In genomic region chr1:212873518-212873917, GRCh38 we compare ENCODE assay signal across 15 cellular contexts. TPM values are rescaled to one million over a fixed set of nuclear protein-coding genes. Genes with fewer than 3 reads are reported as not detected.
DNase-seq lines count a peak whose midpoint lies in the region; ATAC-seq and TF ChIP-seq lines count a peak whose summit lies in the region.
"Had no signal": no experiment of that assay in that cellular context is flagged by ENCODE, and none has a peak within 500 bp of the region (broad histone marks: within the 10 kb centered on the region; RNA-seq: fewer than 3 reads in every experiment).

No MANE protein-coding gene starts in this region.

- H3K27ac Mint-ChIP-seq in activated T-cell treated with anti-CD3 and anti-CD28 coated beads, Interleukin-2, amount 50 U/mL, for 72 hours: peak overlapping the region; percentile 48
- no peak overlapping the region for H3K27ac Mint-ChIP-seq in activated T-helper 17 cell treated with anti-CD3 and anti-CD28 coated beads, Interleukin-2, amount 50 U/mL, for 72 hours
- H3K27ac Mint-ChIP-seq: activated T-helper 2 cell treated with anti-CD3 and anti-CD28 coated beads, Interferon-gamma antibody, Interleukin-2, Interleukin-4, amounts not matched to agents 10 μg/mL and 5 μg/mL and 100 μg/mL, durations not matched to agents 14 hours and 24 hours and 36 hours; brain had no signal

- no peaks in the 10 kb centered on the region for H3K4me1 Mint-ChIP-seq in activated T-cell treated with anti-CD3 and anti-CD28 coated beads, Interleukin-2, amount 50 U/mL, for 72 hours (ENCODE audit: low read depth)
- H3K4me1 Mint-ChIP-seq in activated T-helper 17 cell treated with anti-CD3 and anti-CD28 coated beads, Interleukin-2, amount 50 U/mL, for 72 hours: no peaks in the 10 kb centered on the region
- H3K4me1 Mint-ChIP-seq: brain had no signal

- no peak overlapping the region for H3K4me3 ChIP-seq in upper lobe of right lung
- H3K4me3 ChIP-seq: thoracic aorta had no signal

- intact Hi-C loops in upper lobe of right lung (cut with DNase I): no loop called here

- TF ChIP-seq CTCF in upper lobe of right lung (IDR thresholded peaks at IDR 0.05): no peak

- no peak for DNase-seq in activated T-cell treated with anti-CD3 and anti-CD28 coated beads, Interleukin-2, amount 50 U/mL, for 72 hours
- DNase-seq in activated T-cell treated with anti-CD3 and anti-CD28 coated beads, Interleukin-2, amount 50 U/mL, for 48 hours: no peak
- DNase-seq in stimulated activated CD4-positive, alpha-beta T cell treated with anti-CD3 and anti-CD28 coated beads, Interleukin-4, amount 100 ng/mL, for 4 hours: no peak
- DNase-seq in upper lobe of right lung: no peak
- no peak for DNase-seq in activated CD4-positive, CD25-positive, alpha-beta regulatory T cell (lab: John Stamatoyannopoulos, UW)
- DNase-seq: Caco-2, left ventricle myocardium superior, NCI-H1694 treated with DMSO at 0.1 percent for 48 hours had no signal

- no peaks in the 10 kb centered on the region for H3K27me3 Mint-ChIP-seq in activated T-cell treated with anti-CD3 and anti-CD28 coated beads, Interleukin-2, amount 50 U/mL, for 72 hours (ENCODE audit: low read depth)
- H3K27me3 Mint-ChIP-seq in activated T-helper 17 cell treated with anti-CD3 and anti-CD28 coated beads, Interleukin-2, amount 50 U/mL, for 72 hours: no peaks in the 10 kb centered on the region
- H3K27me3 Mint-ChIP-seq: brain had no signal

- H3K27ac ChIP-seq in upper lobe of right lung: no peak overlapping the region
- H3K27ac ChIP-seq: thoracic aorta had no signal

- H3K36me3 Mint-ChIP-seq in activated T-cell treated with anti-CD3 and anti-CD28 coated beads, Interleukin-2, amount 50 U/mL, for 72 hours (ENCODE audit: insufficient read depth in 2 of 2): peaks cover 11 to 32% of the 10 kb centered on the region in 2 donors
- peaks cover 93% of the 10 kb centered on the region for H3K36me3 Mint-ChIP-seq in activated T-helper 17 cell treated with anti-CD3 and anti-CD28 coated beads, Interleukin-2, amount 50 U/mL, for 72 hours (ENCODE audit: low read depth)

- H3K36me3 ChIP-seq in upper lobe of right lung: peaks cover 30% of the 10 kb centered on the region

- H3K4me3 Mint-ChIP-seq in activated T-cell treated with anti-CD3 and anti-CD28 coated beads, Interleukin-2, amount 50 U/mL, for 72 hours: no peak overlapping the region
- no peak overlapping the region for H3K4me3 Mint-ChIP-seq in activated T-helper 17 cell treated with anti-CD3 and anti-CD28 coated beads, Interleukin-2, amount 50 U/mL, for 72 hours
- H3K4me3 Mint-ChIP-seq: brain had no signal

- H3K4me1 ChIP-seq in upper lobe of right lung: no peaks in the 10 kb centered on the region
- H3K4me1 ChIP-seq: Caco-2 had no signal

- no peak for ATAC-seq in activated T-cell treated with anti-CD3 and anti-CD28 coated beads, Interleukin-2, amount 50 U/mL, for 72 hours (replicated peaks in 1 of 2)
- ATAC-seq in GM21723 (IDR thresholded peaks at IDR 0.05; ENCODE audit: unreplicated experiment) (peak; percentile 78), HG03108 (IDR thresholded peaks at IDR 0.05; ENCODE audit: unreplicated experiment) (peak; percentile 79), upper lobe of right lung (no peak)
- no peak for ATAC-seq in activated T-helper 17 cell treated with anti-CD3 and anti-CD28 coated beads, Interleukin-2, amount 50 U/mL, for 72 hours (replicated peaks)
- ATAC-seq: left ventricle myocardium superior had no signal

- H3K27me3 ChIP-seq in upper lobe of right lung: no peaks in the 10 kb centered on the region

- no peaks in the 10 kb centered on the region for H3K9me3 ChIP-seq in upper lobe of right lung
- H3K9me3 ChIP-seq: Caco-2, thoracic aorta had no signal

- H3K9me3 Mint-ChIP-seq in activated T-cell treated with anti-CD3 and anti-CD28 coated beads, Interleukin-2, amount 50 U/mL, for 72 hours: no peaks in the 10 kb centered on the region
- H3K9me3 Mint-ChIP-seq in activated T-helper 17 cell treated with anti-CD3 and anti-CD28 coated beads, Interleukin-2, amount 50 U/mL, for 72 hours: no peaks in the 10 kb centered on the region
- H3K9me3 Mint-ChIP-seq: activated T-helper 2 cell treated with anti-CD3 and anti-CD28 coated beads, Interferon-gamma antibody, Interleukin-2, Interleukin-4, amounts not matched to agents 10 μg/mL and 5 μg/mL and 100 μg/mL, durations not matched to agents 14 hours and 24 hours and 36 hours; brain had no signal

RNA-seq across cellular contexts. Expression of gene FLVCR1, which starts 15.4 kb away (rescaled TPM):
- total RNA-seq in activated T-cell treated with anti-CD3 and anti-CD28 coated beads, Interleukin-2, amount 50 U/mL, for 72 hours: 10 to 100 TPM in 1 of 2 donors, 1 to 10 TPM in 1; 9.5 to 15.7 TPM
- 10 to 100 TPM in 1 of 2 donors, 1 to 10 TPM in 1; 9.7 to 22.9 TPM for total RNA-seq in activated T-helper 17 cell treated with anti-CD3 and anti-CD28 coated beads, Interleukin-2, amount 50 U/mL, for 72 hours
- total RNA-seq in upper lobe of right lung: 11.3 TPM

RNA-seq across cellular contexts. Expression of gene SPATA45, which starts 26.1 kb away (rescaled TPM):
- total RNA-seq in activated T-cell treated with anti-CD3 and anti-CD28 coated beads, Interleukin-2, amount 50 U/mL, for 72 hours: not detected
- total RNA-seq in activated T-helper 17 cell treated with anti-CD3 and anti-CD28 coated beads, Interleukin-2, amount 50 U/mL, for 72 hours: not detected
- not detected for total RNA-seq in upper lobe of right lung
- total RNA-seq: A172, Caco-2, left ventricle myocardium superior, thoracic aorta had no signal

Comparison
In these comparisons a context has a peak if more than half of its experiments do, and no peak if none do; other contexts are left out.
1. ATAC-seq: peak in GM21723 (single experiment) and HG03108 (single experiment); none in activated T-cell treated with anti-CD3 and anti-CD28 coated beads, Interleukin-2, amount 50 U/mL, for 72 hours (0 of 2), activated T-helper 17 cell treated with anti-CD3 and anti-CD28 coated beads, Interleukin-2, amount 50 U/mL, for 72 hours (single experiment) and upper lobe of right lung (single experiment).